In genomic region chr16:17474572-17474971, GRCh38 we compare ENCODE assay signal across 13 cellular contexts. TPM values are rescaled to one million over a fixed set of nuclear protein-coding genes. Genes with fewer than 3 reads are reported as not detected.
DNase-seq lines count a peak whose midpoint lies in the region; ATAC-seq and TF ChIP-seq lines count a peak whose summit lies in the region.
"Had no signal": no experiment of that assay in that cellular context is flagged by ENCODE, and none has a peak within 500 bp of the region (broad histone marks: within the 10 kb centered on the region; RNA-seq: fewer than 3 reads in every experiment).

No MANE protein-coding gene starts in this region.

- H3K4me1 ChIP-seq in osteoblast (ENCODE audit: insufficient read depth, low read length): peaks cover 21% of the 10 kb centered on the region
- peaks cover 6% of the 10 kb centered on the region in 2 donors for H3K4me1 ChIP-seq in gastrocnemius medialis

- CTCF ChIA-PET in activated CD4-positive, alpha-beta T cell treated with anti-CD3 and anti-CD28 coated beads, Interleukin-2, amount 10 ng/mL, durations not matched to agents 7 days and 5 days (lab: Charles Lee): interaction anchor here (0.8 to 1.7 kb wide), 7 partner anchors 20 to 128 kb away, joined by 3 to 4 read pairs (median 3); no protein-coding TSS in a partner anchor

- intact Hi-C loops in gastrocnemius medialis (cut with DNase I; ENCODE audit: low total_unique reads): loop anchor here (5.0 to 10.0 kb wide), 3 partner anchors 103 to 500 kb away; no protein-coding TSS in a partner anchor

- H3K9me3 ChIP-seq in osteoblast (ENCODE audit: low read depth, low read length): no peaks in the 10 kb centered on the region
- H3K9me3 ChIP-seq in gastrocnemius medialis: no peaks in the 10 kb centered on the region
- H3K9me3 ChIP-seq: adrenal gland had no signal

- peak; percentile 43 for ATAC-seq in GM18502 (IDR thresholded peaks at IDR 0.05; ENCODE audit: poor library complexity, unreplicated experiment)
- ATAC-seq in activated T-cell treated with anti-CD3 and anti-CD28 coated beads, Interleukin-2, amount 50 U/mL, for 72 hours (replicated peaks in 1 of 2): peak; percentile 9 to 42
- ATAC-seq in gastrocnemius medialis: no peak

- no peak for TF ChIP-seq POLR2A in gastrocnemius medialis (IDR thresholded peaks at IDR 0.05)

- no peak overlapping the region for H3K4me3 ChIP-seq in osteoblast (ENCODE audit: insufficient read depth, low read length)
- H3K4me3 ChIP-seq in gastrocnemius medialis: no peak overlapping the region
- H3K4me3 ChIP-seq: adrenal gland had no signal

- peaks cover 41% of the 10 kb centered on the region for H3K4me1 Mint-ChIP-seq in activated CD4-positive, alpha-beta T cell treated with anti-CD3 and anti-CD28 coated beads, Interleukin-2, amount 10 ng/mL, durations not matched to agents 7 days and 5 days
- peaks cover 43% of the 10 kb centered on the region for H3K4me1 Mint-ChIP-seq in activated T-cell treated with anti-CD3 and anti-CD28 coated beads, Interleukin-2, amount 50 U/mL, for 72 hours (ENCODE audit: low read depth)

- H3K4me3 Mint-ChIP-seq in activated CD4-positive, alpha-beta T cell treated with anti-CD3 and anti-CD28 coated beads, Interleukin-2, amount 10 ng/mL, durations not matched to agents 7 days and 5 days: no peak overlapping the region
- H3K4me3 Mint-ChIP-seq in activated T-cell treated with anti-CD3 and anti-CD28 coated beads, Interleukin-2, amount 50 U/mL, for 72 hours: peak overlapping the region; percentile 70 to 74

- H3K27ac ChIP-seq in osteoblast (ENCODE audit: low read depth, low read length) (no peak overlapping the region), gastrocnemius medialis (no peak overlapping the region)

- in situ Hi-C loops in gastrocnemius medialis (cut with MboI; ENCODE audit: low sequenced_read_pairs in 4 of 4): loop anchor here in 2 of 4 donors (25.0 kb wide), 3 partner anchors 237 to 612 kb away; no protein-coding TSS in a partner anchor

- POLR2A ChIA-PET in activated CD4-positive, alpha-beta T cell treated with anti-CD3 and anti-CD28 coated beads, Interleukin-2, amount 10 ng/mL, durations not matched to agents 7 days and 5 days (lab: Charles Lee): interaction anchor here (0.5 kb wide), 1 partner anchor 98 kb away, joined by 6 read pairs; no protein-coding TSS in a partner anchor

- H3K9me3 Mint-ChIP-seq in activated CD4-positive, alpha-beta T cell treated with anti-CD3 and anti-CD28 coated beads, Interleukin-2, amount 10 ng/mL, durations not matched to agents 7 days and 5 days: no peaks in the 10 kb centered on the region
- no peaks in the 10 kb centered on the region for H3K9me3 Mint-ChIP-seq in activated T-cell treated with anti-CD3 and anti-CD28 coated beads, Interleukin-2, amount 50 U/mL, for 72 hours

- no peak for TF ChIP-seq CTCF in osteoblast (IDR thresholded peaks at IDR 0.05; ENCODE audit: extremely low read depth, low read depth, low read length)
- no peak for TF ChIP-seq CTCF in gastrocnemius medialis (IDR thresholded peaks at IDR 0.05 in 4 of 5, conservative IDR thresholded peaks at IDR 0.05 in 1 of 5)

- peak overlapping the region; percentile 35 for H2AFZ ChIP-seq in osteoblast (ENCODE audit: low read length)

- H3K36me3 ChIP-seq in osteoblast (ENCODE audit: insufficient read depth, low read length) (no peaks in the 10 kb centered on the region), gastrocnemius medialis (no peaks in the 10 kb centered on the region)
- H3K36me3 ChIP-seq: adrenal gland had no signal

- peaks cover 3% of the 10 kb centered on the region for H3K36me3 Mint-ChIP-seq in activated CD4-positive, alpha-beta T cell treated with anti-CD3 and anti-CD28 coated beads, Interleukin-2, amount 10 ng/mL, durations not matched to agents 7 days and 5 days (ENCODE audit: low read depth)
- H3K36me3 Mint-ChIP-seq in activated T-cell treated with anti-CD3 and anti-CD28 coated beads, Interleukin-2, amount 50 U/mL, for 72 hours (ENCODE audit: insufficient read depth in 2 of 2): peaks cover 2% of the 10 kb centered on the region in 2 donors

- no peak overlapping the region for H3K4me2 ChIP-seq in osteoblast (ENCODE audit: insufficient read depth, low read length)

- peaks cover 4% of the 10 kb centered on the region for H3K27me3 ChIP-seq in osteoblast (ENCODE audit: insufficient read depth, low read length)
- peaks cover 4 to 11% (median 6%) of the 10 kb centered on the region in 3 donors for H3K27me3 ChIP-seq in gastrocnemius medialis
- H3K27me3 ChIP-seq: adrenal gland had no signal

- DNase-seq in activated CD4-positive, alpha-beta T cell treated with anti-CD3 and anti-CD28 coated beads, Interleukin-2, amount 10 ng/mL, durations not matched to agents 7 days and 5 days: peak; percentile 15
- no peak for DNase-seq in activated CD4-positive, alpha-beta T cell treated with anti-CD3 and anti-CD28 coated beads, Interleukin-2, amount 50 U/mL, for 4 hours
- peak; percentile 14 to 38 for DNase-seq in activated T-cell treated with anti-CD3 and anti-CD28 coated beads, Interleukin-2, amount 50 U/mL, for 72 hours
- DNase-seq in osteoblast (ENCODE audit: insufficient read length, low spot score, missing footprints) (peak; percentile 65), glomerular visceral epithelial cell (ENCODE audit: extremely low spot score) (no peak), NCI-H2196 treated with DMSO at 0.1 percent for 48 hours (lab: John Stamatoyannopoulos, UW; ENCODE audit: unreplicated experiment) (no peak), gastrocnemius medialis (no peak)
- DNase-seq: ACHN, NCI-H1048, NCI-H748 treated with DMSO at 0.1 percent for 48 hours, SIG-M5 had no signal

- peaks cover 18% of the 10 kb centered on the region for H3K27me3 Mint-ChIP-seq in activated CD4-positive, alpha-beta T cell treated with anti-CD3 and anti-CD28 coated beads, Interleukin-2, amount 10 ng/mL, durations not matched to agents 7 days and 5 days
- peaks cover 30% of the 10 kb centered on the region for H3K27me3 Mint-ChIP-seq in activated T-cell treated with anti-CD3 and anti-CD28 coated beads, Interleukin-2, amount 50 U/mL, for 72 hours (ENCODE audit: low read depth)

- H3K27ac Mint-ChIP-seq in activated CD4-positive, alpha-beta T cell treated with anti-CD3 and anti-CD28 coated beads, Interleukin-2, amount 10 ng/mL, durations not matched to agents 7 days and 5 days: peak overlapping the region; percentile 74
- H3K27ac Mint-ChIP-seq in activated T-cell treated with anti-CD3 and anti-CD28 coated beads, Interleukin-2, amount 50 U/mL, for 72 hours: no peak overlapping the region

- peaks cover 4% of the 10 kb centered on the region for H4K20me1 ChIP-seq in osteoblast (ENCODE audit: insufficient read depth, low read length)

- peaks cover 5% of the 10 kb centered on the region for H3K79me2 ChIP-seq in osteoblast (ENCODE audit: insufficient read depth, low read length)

RNA-seq across cellular contexts. Expression of gene XYLT1, which starts 3.8 kb away (rescaled TPM):
- 10 to 100 TPM; 46.6 to 50.1 TPM for total RNA-seq in activated CD4-positive, alpha-beta T cell treated with anti-CD3 and anti-CD28 coated beads, Interleukin-2, amount 10 ng/mL, durations not matched to agents 7 days and 5 days
- total RNA-seq in activated T-cell treated with anti-CD3 and anti-CD28 coated beads, Interleukin-2, amount 50 U/mL, for 72 hours: 10 to 100 TPM; 17.1 to 17.9 TPM
- 43.4 and 46.6 TPM in 2 replicates for total RNA-seq in osteoblast
- 1 to 10 TPM in 3 of 4 donors, under 1 TPM in 1; 0.87 to 7.9 (median 1.4) TPM for total RNA-seq in gastrocnemius medialis

Comparison
In these comparisons a context has a peak if more than half of its experiments do, and no peak if none do; other contexts are left out.
1. DNase-seq: peak in activated CD4-positive, alpha-beta T cell treated with anti-CD3 and anti-CD28 coated beads, Interleukin-2, amount 10 ng/mL, durations not matched to agents 7 days and 5 days (single experiment), activated T-cell treated with anti-CD3 and anti-CD28 coated beads, Interleukin-2, amount 50 U/mL, for 72 hours (2 of 2) and osteoblast (single experiment); none in activated CD4-positive, alpha-beta T cell treated with anti-CD3 and anti-CD28 coated beads, Interleukin-2, amount 50 U/mL, for 4 hours (0 of 2), glomerular visceral epithelial cell (single experiment), NCI-H2196 treated with DMSO at 0.1 percent for 48 hours (single experiment) and gastrocnemius medialis (0 of 2).
2. ATAC-seq: peak in GM18502 (single experiment) and activated T-cell treated with anti-CD3 and anti-CD28 coated beads, Interleukin-2, amount 50 U/mL, for 72 hours (2 of 2); none in gastrocnemius medialis (0 of 2).